11 cellular contexts compared by ENCODE assay signal in genomic region chr5:172943283-172943841, GRCh38. TPM values are rescaled to one million over a fixed set of nuclear protein-coding genes. Genes with fewer than 3 reads are reported as not detected.
DNase-seq lines count a peak whose midpoint lies in the region; ATAC-seq and TF ChIP-seq lines count a peak whose summit lies in the region.
"Had no signal": no experiment of that assay in that cellular context is flagged by ENCODE, and none has a peak within 500 bp of the region (broad histone marks: within the 10 kb centered on the region; RNA-seq: fewer than 3 reads in every experiment).

No MANE protein-coding gene starts in this region.

- H3K9me3 ChIP-seq in SJCRH30 (replicated peaks) (no peaks in the 10 kb centered on the region), spleen (no peaks in the 10 kb centered on the region)
- H3K9me3 ChIP-seq: pancreas had no signal

- H3K36me3 ChIP-seq in SJCRH30 (no peaks in the 10 kb centered on the region), spleen (peaks cover 0 to 100% (median 56%) of the 10 kb centered on the region in 6 donors)

- peak; percentile 76 for DNase-seq in H4 (ENCODE audit: low spot score)
- peak; percentile 58 to 76 for DNase-seq in SJCRH30
- DNase-seq in fibroblast of villous mesenchyme (ENCODE audit: low read depth), result peak; percentile 67
- peak; percentile 66 for DNase-seq in spleen
- DNase-seq in occipital lobe (lab: John Stamatoyannopoulos, UW), result no peak
- no peak for DNase-seq in stimulated activated CD4-positive, alpha-beta T cell treated with anti-CD3 and anti-CD28 coated beads, Interleukin-2, amount 100 ng/mL, for 48 hours
- DNase-seq: activated T-cell treated with anti-CD3 and anti-CD28 coated beads for 4 hours had no signal

- ATAC-seq in HG03342 (IDR thresholded peaks at IDR 0.05; ENCODE audit: unreplicated experiment), result no peak
- ATAC-seq in GM21619 (IDR thresholded peaks at IDR 0.05; ENCODE audit: unreplicated experiment), result no peak

- H3K4me3 ChIP-seq in SJCRH30 (no peak overlapping the region), fibroblast of villous mesenchyme (ENCODE audit: low read depth, low read length) (no peak overlapping the region), spleen (no peak overlapping the region)
- H3K4me3 ChIP-seq: pancreas had no signal

- intact Hi-C loops in spleen (cut with DNase I; ENCODE audit: low total_unique reads), result no loop called here

- no peak for TF ChIP-seq POLR2A in spleen (IDR thresholded peaks at IDR 0.05)

- 62 to 70% (median 64%) methylated on average over 18 of the region's 18 CpGs for WGBS in spleen, 5 donors

- H3K27ac ChIP-seq in SJCRH30 (peak overlapping the region; percentile 55), spleen (peak overlapping the region in 4 of 8 donors; percentile 32 to 64 (median 42))
- H3K27ac ChIP-seq: epithelial cell of prostate, pancreas had no signal

- peaks cover 50% of the 10 kb centered on the region for H3K4me1 ChIP-seq in SJCRH30
- H3K4me1 ChIP-seq in spleen, result peaks cover 0 to 10% (median 0%) of the 10 kb centered on the region in 6 donors
- H3K4me1 ChIP-seq: pancreas had no signal

- no peak for TF ChIP-seq CTCF in fibroblast of villous mesenchyme (IDR thresholded peaks at IDR 0.05; ENCODE audit: insufficient read depth, low read depth, low read length)
- no peak for TF ChIP-seq CTCF in spleen (IDR thresholded peaks at IDR 0.05 in 8 of 11, conservative IDR thresholded peaks at IDR 0.05 in 3 of 11)

- no peaks in the 10 kb centered on the region for H3K27me3 ChIP-seq in SJCRH30
- H3K27me3 ChIP-seq in spleen (replicated peaks in 1 of 7), result no peaks in the 10 kb centered on the region
- H3K27me3 ChIP-seq: pancreas had no signal

RNA-seq across cellular contexts. Expression of gene RPL26L1, which starts 15.9 kb away (rescaled TPM):
- 102 and 152 TPM in 2 replicates for total RNA-seq in H4 (2014; rRNA removed; shearing (Covaris generic))
- 65.6 and 71.2 TPM in 2 replicates for total RNA-seq in SJCRH30 (2014; rRNA removed; shearing (Covaris generic))
- total RNA-seq in fibroblast of villous mesenchyme (45.1 and 57.9 TPM in 2 replicates), spleen (10 to 100 TPM; 10.6 to 36.8 (median 16.9) TPM), occipital lobe (29.8 TPM)
- 10 to 100 TPM; 31.0 to 56.4 (median 46.4) TPM for polyA plus RNA-seq in spleen

RNA-seq across cellular contexts. Expression of gene ATP6V0E1, which starts 40.2 kb away (rescaled TPM):
- 304 and 321 TPM in 2 replicates for total RNA-seq in H4 (2014; rRNA removed; shearing (Covaris generic))
- total RNA-seq in SJCRH30 (2014; rRNA removed; shearing (Covaris generic)), result 81.5 and 83.0 TPM in 2 replicates
- total RNA-seq in fibroblast of villous mesenchyme (142 and 177 TPM in 2 replicates), spleen (100 to 1,000 TPM; 185 to 221 (median 208) TPM), occipital lobe (43.5 TPM)
- 100 to 1,000 TPM; 213 to 314 (median 298) TPM for polyA plus RNA-seq in spleen

Comparison
In these comparisons a context has a peak if more than half of its experiments do, and no peak if none do; other contexts are left out.
1. DNase-seq: peak in H4 (single experiment), SJCRH30 (2 of 2), fibroblast of villous mesenchyme (single experiment) and spleen (single experiment); none in occipital lobe (single experiment) and stimulated activated CD4-positive, alpha-beta T cell treated with anti-CD3 and anti-CD28 coated beads, Interleukin-2, amount 100 ng/mL, for 48 hours (0 of 2).